1 cellular context compared by ENCODE assay signal in the genomic region with DNA sequence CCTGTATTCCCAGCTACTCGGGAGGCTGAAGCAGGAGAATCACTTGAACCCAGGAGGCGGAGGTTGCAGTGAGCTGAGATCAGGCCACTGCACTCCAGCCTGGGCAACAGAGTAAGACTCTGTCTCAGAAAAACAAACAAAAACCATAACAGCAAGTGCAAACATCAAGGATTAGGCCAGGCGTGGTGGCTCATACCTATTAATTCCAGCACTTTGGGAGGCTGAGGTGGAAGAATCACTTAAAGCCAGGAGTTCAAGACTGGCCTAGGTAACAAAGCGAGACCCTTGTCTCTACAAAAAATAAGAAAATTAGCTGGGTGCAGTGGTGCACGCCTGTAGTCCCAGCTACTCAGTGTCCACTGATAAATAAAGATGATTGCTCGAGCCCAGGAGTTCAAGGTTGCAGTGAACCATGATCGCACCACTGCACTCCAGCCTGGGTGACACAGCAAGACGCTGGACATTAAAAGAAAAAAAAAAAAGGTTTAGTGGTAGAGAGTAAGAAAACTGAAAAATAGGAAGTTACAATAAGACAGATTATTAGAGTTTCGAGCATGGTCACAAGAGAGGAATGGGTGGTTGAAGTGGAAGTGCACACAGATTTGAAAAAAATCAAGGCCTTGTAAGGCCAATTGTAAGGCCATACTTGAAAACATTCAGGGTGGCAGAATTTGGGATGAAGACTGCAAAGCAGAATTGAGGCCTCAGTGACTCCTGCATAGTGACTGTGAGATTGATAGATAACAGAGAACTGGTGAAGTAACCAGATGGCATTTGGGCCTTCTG.
TF ChIP-seq lines count a peak whose summit lies in the region.

No MANE protein-coding gene starts in this region.

TF ChIP-seq in HepG2, 621 proteins besides CTCF, POLR2A, EP300 and RAD21 (continued from another document and continues in another):
- TF ChIP-seq MED1 (CRISPR knock-in tag; IDR thresholded peaks at IDR 0.05) (peak; percentile 48), HNF4A (CRISPR knock-in tag; IDR thresholded peaks at IDR 0.05) (peak; percentile 61), BCL6 (CRISPR knock-in tag; IDR thresholded peaks at IDR 0.05) (peak; percentile 90), NCOA2 (CRISPR knock-in tag; IDR thresholded peaks at IDR 0.05) (0 out of 2 replicates have a peak, but pooled peaks have one; percentile 19), ZNF883 (CRISPR knock-in tag; IDR thresholded peaks at IDR 0.05; ENCODE audit: not compliant biosample characterization) (no peak), HOXA3 (CRISPR knock-in tag; IDR thresholded peaks at IDR 0.05) (no peak), ZNF570 (CRISPR knock-in tag; IDR thresholded peaks at IDR 0.05; ENCODE audit: borderline replicate concordance) (no peak), ZFP36L2 (CRISPR knock-in tag; IDR thresholded peaks at IDR 0.05) (no peak), ZMAT3 (CRISPR knock-in tag; conservative IDR thresholded peaks at IDR 0.05) (no peak), ISL2 (CRISPR knock-in tag; IDR thresholded peaks at IDR 0.05) (peak; percentile 14; the same call in 1 of the 2 replicates), RXRB (CRISPR knock-in tag; IDR thresholded peaks at IDR 0.05; ENCODE audit: borderline replicate concordance) (peak; percentile 49; the same call in 1 of the 2 replicates), BRCA1 (CRISPR knock-in tag; IDR thresholded peaks at IDR 0.05) (no peak; the same call in 1 of the 2 replicates), THYN1 (CRISPR knock-in tag; IDR thresholded peaks at IDR 0.05; ENCODE audit: borderline replicate concordance, low read depth) (no peak), ZNF350 (CRISPR knock-in tag; IDR thresholded peaks at IDR 0.05; ENCODE audit: borderline replicate concordance, low read depth) (no peak), ZBTB8A (CRISPR knock-in tag; IDR thresholded peaks at IDR 0.05; ENCODE audit: borderline replicate concordance, low read depth) (no peak), TBX2 (CRISPR knock-in tag; IDR thresholded peaks at IDR 0.05; ENCODE audit: borderline replicate concordance) (no peak; the same call in 1 of the 2 replicates), REPIN1 (CRISPR knock-in tag; IDR thresholded peaks at IDR 0.05; ENCODE audit: borderline replicate concordance, low read depth) (peak; percentile 50), ZNF260 (CRISPR knock-in tag; IDR thresholded peaks at IDR 0.05; ENCODE audit: borderline replicate concordance, low read depth) (no peak), ZFP90 (CRISPR knock-in tag; IDR thresholded peaks at IDR 0.05; ENCODE audit: borderline replicate concordance) (no peak), ZNF12 (CRISPR knock-in tag; IDR thresholded peaks at IDR 0.05) (peak; percentile 85), HES4 (CRISPR knock-in tag; IDR thresholded peaks at IDR 0.05; ENCODE audit: borderline replicate concordance) (no peak), RFX5 (IDR thresholded peaks at IDR 0.05; ENCODE audit: low read depth, low read length) (no peak), ZNF546 (CRISPR knock-in tag; conservative IDR thresholded peaks at IDR 0.05) (no peak), TARDBP (CRISPR knock-in tag; IDR thresholded peaks at IDR 0.05) (no peak), NR2F6 (IDR thresholded peaks at IDR 0.05) (no peak; the same call in 1 of the 2 replicates), NR2F6 (CRISPR knock-in tag; IDR thresholded peaks at IDR 0.05) (no peak), ZFP62 (CRISPR knock-in tag; IDR thresholded peaks at IDR 0.05) (no peak), AKAP8 (CRISPR knock-in tag; IDR thresholded peaks at IDR 0.05) (no peak), ZBTB7B (CRISPR knock-in tag; IDR thresholded peaks at IDR 0.05) (0 out of 2 replicates have a peak, but pooled peaks have one; percentile 3), ZNF468 (CRISPR knock-in tag; IDR thresholded peaks at IDR 0.05) (no peak), SOX5 (CRISPR knock-in tag; IDR thresholded peaks at IDR 0.05; ENCODE audit: borderline replicate concordance) (0 out of 2 replicates have a peak, but pooled peaks have one; percentile 6), ZNF75D (CRISPR knock-in tag; IDR thresholded peaks at IDR 0.05; ENCODE audit: borderline replicate concordance) (no peak), HOXA5 (CRISPR knock-in tag; IDR thresholded peaks at IDR 0.05) (no peak), CBX1 (IDR thresholded peaks at IDR 0.05; ENCODE audit: low read depth) (no peak), LCORL (IDR thresholded peaks at IDR 0.05) (no peak), LCORL (CRISPR knock-in tag; IDR thresholded peaks at IDR 0.05) (no peak)
- TF ChIP-seq, protein P1, sequence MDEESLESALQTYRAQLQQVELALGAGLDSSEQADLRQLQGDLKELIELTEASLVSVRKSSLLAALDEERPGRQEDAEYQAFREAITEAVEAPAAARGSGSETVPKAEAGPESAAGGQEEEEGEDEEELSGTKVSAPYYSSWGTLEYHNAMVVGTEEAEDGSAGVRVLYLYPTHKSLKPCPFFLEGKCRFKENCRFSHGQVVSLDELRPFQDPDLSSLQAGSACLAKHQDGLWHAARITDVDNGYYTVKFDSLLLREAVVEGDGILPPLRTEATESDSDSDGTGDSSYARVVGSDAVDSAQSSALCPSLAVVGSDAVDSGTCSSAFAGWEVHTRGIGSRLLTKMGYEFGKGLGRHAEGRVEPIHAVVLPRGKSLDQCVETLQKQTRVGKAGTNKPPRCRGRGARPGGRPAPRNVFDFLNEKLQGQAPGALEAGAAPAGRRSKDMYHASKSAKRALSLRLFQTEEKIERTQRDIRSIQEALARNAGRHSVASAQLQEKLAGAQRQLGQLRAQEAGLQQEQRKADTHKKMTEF (CRISPR knock-in tag; IDR thresholded peaks at IDR 0.05): no peak
- TF ChIP-seq, protein P2, sequence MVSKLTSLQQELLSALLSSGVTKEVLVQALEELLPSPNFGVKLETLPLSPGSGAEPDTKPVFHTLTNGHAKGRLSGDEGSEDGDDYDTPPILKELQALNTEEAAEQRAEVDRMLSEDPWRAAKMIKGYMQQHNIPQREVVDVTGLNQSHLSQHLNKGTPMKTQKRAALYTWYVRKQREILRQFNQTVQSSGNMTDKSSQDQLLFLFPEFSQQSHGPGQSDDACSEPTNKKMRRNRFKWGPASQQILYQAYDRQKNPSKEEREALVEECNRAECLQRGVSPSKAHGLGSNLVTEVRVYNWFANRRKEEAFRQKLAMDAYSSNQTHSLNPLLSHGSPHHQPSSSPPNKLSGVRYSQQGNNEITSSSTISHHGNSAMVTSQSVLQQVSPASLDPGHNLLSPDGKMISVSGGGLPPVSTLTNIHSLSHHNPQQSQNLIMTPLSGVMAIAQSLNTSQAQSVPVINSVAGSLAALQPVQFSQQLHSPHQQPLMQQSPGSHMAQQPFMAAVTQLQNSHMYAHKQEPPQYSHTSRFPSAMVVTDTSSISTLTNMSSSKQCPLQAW (CRISPR knock-in tag; IDR thresholded peaks at IDR 0.05): no peak
- TF ChIP-seq, protein P3, sequence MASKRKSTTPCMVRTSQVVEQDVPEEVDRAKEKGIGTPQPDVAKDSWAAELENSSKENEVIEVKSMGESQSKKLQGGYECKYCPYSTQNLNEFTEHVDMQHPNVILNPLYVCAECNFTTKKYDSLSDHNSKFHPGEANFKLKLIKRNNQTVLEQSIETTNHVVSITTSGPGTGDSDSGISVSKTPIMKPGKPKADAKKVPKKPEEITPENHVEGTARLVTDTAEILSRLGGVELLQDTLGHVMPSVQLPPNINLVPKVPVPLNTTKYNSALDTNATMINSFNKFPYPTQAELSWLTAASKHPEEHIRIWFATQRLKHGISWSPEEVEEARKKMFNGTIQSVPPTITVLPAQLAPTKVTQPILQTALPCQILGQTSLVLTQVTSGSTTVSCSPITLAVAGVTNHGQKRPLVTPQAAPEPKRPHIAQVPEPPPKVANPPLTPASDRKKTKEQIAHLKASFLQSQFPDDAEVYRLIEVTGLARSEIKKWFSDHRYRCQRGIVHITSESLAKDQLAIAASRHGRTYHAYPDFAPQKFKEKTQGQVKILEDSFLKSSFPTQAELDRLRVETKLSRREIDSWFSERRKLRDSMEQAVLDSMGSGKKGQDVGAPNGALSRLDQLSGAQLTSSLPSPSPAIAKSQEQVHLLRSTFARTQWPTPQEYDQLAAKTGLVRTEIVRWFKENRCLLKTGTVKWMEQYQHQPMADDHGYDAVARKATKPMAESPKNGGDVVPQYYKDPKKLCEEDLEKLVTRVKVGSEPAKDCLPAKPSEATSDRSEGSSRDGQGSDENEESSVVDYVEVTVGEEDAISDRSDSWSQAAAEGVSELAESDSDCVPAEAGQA (IDR thresholded peaks at IDR 0.05; ENCODE audit: low read depth): no peak
- TF ChIP-seq, protein P3 (CRISPR knock-in tag; IDR thresholded peaks at IDR 0.05; ENCODE audit: borderline replicate concordance): no peak
- TF ChIP-seq, protein P4, sequence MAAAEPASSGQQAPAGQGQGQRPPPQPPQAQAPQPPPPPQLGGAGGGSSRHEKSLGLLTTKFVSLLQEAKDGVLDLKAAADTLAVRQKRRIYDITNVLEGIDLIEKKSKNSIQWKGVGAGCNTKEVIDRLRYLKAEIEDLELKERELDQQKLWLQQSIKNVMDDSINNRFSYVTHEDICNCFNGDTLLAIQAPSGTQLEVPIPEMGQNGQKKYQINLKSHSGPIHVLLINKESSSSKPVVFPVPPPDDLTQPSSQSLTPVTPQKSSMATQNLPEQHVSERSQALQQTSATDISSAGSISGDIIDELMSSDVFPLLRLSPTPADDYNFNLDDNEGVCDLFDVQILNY (CRISPR knock-in tag; conservative IDR thresholded peaks at IDR 0.05): no peak
- TF ChIP-seq, protein P5, sequence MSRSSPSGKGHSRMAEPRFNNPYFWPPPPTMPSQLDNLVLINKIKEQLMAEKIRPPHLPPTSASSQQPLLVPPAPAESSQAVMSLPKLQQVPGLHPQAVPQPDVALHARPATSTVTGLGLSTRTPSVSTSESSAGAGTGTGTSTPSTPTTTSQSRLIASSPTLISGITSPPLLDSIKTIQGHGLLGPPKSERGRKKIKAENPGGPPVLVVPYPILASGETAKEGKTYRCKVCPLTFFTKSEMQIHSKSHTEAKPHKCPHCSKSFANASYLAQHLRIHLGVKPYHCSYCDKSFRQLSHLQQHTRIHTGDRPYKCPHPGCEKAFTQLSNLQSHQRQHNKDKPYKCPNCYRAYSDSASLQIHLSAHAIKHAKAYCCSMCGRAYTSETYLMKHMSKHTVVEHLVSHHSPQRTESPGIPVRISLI (CRISPR knock-in tag; IDR thresholded peaks at IDR 0.05; ENCODE audit: borderline replicate concordance): no peak; the same call in 1 of the 2 replicates
- TF ChIP-seq, protein P6, sequence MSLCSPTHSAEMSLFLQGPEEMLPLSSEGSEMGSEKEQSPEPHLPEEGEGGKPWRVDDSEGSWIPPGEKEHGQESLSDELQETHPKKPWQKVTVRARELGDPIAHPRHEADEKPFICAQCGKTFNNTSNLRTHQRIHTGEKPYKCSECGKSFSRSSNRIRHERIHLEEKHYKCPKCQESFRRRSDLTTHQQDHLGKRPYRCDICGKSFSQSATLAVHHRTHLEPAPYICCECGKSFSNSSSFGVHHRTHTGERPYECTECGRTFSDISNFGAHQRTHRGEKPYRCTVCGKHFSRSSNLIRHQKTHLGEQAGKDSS (CRISPR knock-in tag; IDR thresholded peaks at IDR 0.05; ENCODE audit: borderline replicate concordance, low read depth): no peak
- TF ChIP-seq, protein P7, sequence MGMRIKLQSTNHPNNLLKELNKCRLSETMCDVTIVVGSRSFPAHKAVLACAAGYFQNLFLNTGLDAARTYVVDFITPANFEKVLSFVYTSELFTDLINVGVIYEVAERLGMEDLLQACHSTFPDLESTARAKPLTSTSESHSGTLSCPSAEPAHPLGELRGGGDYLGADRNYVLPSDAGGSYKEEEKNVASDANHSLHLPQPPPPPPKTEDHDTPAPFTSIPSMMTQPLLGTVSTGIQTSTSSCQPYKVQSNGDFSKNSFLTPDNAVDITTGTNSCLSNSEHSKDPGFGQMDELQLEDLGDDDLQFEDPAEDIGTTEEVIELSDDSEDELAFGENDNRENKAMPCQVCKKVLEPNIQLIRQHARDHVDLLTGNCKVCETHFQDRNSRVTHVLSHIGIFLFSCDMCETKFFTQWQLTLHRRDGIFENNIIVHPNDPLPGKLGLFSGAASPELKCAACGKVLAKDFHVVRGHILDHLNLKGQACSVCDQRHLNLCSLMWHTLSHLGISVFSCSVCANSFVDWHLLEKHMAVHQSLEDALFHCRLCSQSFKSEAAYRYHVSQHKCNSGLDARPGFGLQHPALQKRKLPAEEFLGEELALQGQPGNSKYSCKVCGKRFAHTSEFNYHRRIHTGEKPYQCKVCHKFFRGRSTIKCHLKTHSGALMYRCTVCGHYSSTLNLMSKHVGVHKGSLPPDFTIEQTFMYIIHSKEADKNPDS (CRISPR knock-in tag; IDR thresholded peaks at IDR 0.05): no peak
- TF ChIP-seq, protein P8, sequence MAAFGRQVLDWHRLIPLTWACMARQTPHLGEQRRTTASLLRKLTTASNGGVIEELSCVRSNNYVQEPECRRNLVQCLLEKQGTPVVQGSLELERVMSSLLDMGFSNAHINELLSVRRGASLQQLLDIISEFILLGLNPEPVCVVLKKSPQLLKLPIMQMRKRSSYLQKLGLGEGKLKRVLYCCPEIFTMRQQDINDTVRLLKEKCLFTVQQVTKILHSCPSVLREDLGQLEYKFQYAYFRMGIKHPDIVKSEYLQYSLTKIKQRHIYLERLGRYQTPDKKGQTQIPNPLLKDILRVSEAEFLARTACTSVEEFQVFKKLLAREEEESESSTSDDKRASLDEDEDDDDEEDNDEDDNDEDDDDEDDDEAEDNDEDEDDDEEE (CRISPR knock-in tag; IDR thresholded peaks at IDR 0.05): no peak
- TF ChIP-seq, protein P9, sequence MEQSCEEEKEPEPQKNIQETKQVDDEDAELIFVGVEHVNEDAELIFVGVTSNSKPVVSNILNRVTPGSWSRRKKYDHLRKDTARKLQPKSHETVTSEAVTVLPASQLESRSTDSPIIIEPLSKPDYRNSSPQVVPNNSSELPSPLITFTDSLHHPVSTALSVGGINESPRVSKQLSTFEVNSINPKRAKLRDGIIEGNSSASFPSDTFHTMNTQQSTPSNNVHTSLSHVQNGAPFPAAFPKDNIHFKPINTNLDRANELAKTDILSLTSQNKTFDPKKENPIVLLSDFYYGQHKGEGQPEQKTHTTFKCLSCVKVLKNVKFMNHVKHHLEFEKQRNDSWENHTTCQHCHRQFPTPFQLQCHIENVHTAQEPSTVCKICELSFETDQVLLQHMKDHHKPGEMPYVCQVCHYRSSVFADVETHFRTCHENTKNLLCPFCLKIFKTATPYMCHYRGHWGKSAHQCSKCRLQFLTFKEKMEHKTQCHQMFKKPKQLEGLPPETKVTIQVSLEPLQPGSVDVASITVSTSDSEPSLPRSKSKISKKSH (CRISPR knock-in tag; IDR thresholded peaks at IDR 0.05; ENCODE audit: borderline replicate concordance): no peak
